In genomic region chr5:61348437-61348836, GRCh38 we compare ENCODE assay signal across 19 cellular contexts.
"Had no signal": no experiment of that assay in that cellular context is flagged by ENCODE, and none has a peak within 500 bp of the region (broad histone marks: within the 10 kb centered on the region; RNA-seq: fewer than 3 reads in every experiment).

No MANE protein-coding gene starts in this region.

- H3K27me3 Mint-ChIP-seq: stimulated activated memory B cell treated with anti-CD40 and anti-IgM and Interleukin-4, amounts not matched to agents 10 μg/mL and 1 μg/mL and 100 μg/mL, for 72 hours had no signal

- H3K36me3 ChIP-seq: esophagus muscularis mucosa, left lung, thyroid gland had no signal

- H3K4me3 Mint-ChIP-seq: natural killer cell; stimulated activated memory B cell treated with anti-CD40 and anti-IgM and Interleukin-4, amounts not matched to agents 10 μg/mL and 1 μg/mL and 100 μg/mL, for 72 hours had no signal

- H3K36me3 Mint-ChIP-seq: natural killer cell; stimulated activated memory B cell treated with anti-CD40 and anti-IgM and Interleukin-4, amounts not matched to agents 10 μg/mL and 1 μg/mL and 100 μg/mL, for 72 hours had no signal

- H3K9me3 Mint-ChIP-seq: natural killer cell; stimulated activated memory B cell treated with anti-CD40 and anti-IgM and Interleukin-4, amounts not matched to agents 10 μg/mL and 1 μg/mL and 100 μg/mL, for 72 hours had no signal

- H3K27ac Mint-ChIP-seq: activated naive CD4-positive, alpha-beta T cell treated with anti-CD3 and anti-CD28 coated beads, Interleukin-2, amount 50 U/mL, for 72 hours; natural killer cell; stimulated activated memory B cell treated with anti-CD40 and anti-IgM and Interleukin-4, amounts not matched to agents 10 μg/mL and 1 μg/mL and 100 μg/mL, for 72 hours had no signal

- H3K27me3 ChIP-seq: body of pancreas, esophagus muscularis mucosa, left lung, thyroid gland had no signal

- DNase-seq: activated CD4-positive, alpha-beta T cell treated with anti-CD3 and anti-CD28 coated beads for 1 hour; activated CD4-positive, alpha-beta T cell treated with anti-CD3 and anti-CD28 coated beads, Interleukin-2, amount 50 U/mL, for 48 hours; activated effector memory CD4-positive, alpha-beta T cell treated with anti-CD3 and anti-CD28 coated beads, Interleukin-2, amount 50 U/mL, for 16 hours; body of pancreas; caudate nucleus; effector CD4-positive, alpha-beta T cell; islet precursor cell; left lung; natural killer cell; nucleus accumbens; posterior cingulate gyrus; retina; stimulated activated CD4-positive, alpha-beta T cell treated with anti-CD3 and anti-CD28 coated beads, Interleukin-2, amount 100 ng/mL, for 48 hours; thyroid gland had no signal

- H3K4me3 ChIP-seq: body of pancreas, coronary artery, esophagus muscularis mucosa, left lung, thyroid gland had no signal

- ATAC-seq: activated naive CD4-positive, alpha-beta T cell treated with anti-CD3 and anti-CD28 coated beads, Interleukin-2, amount 50 U/mL, for 72 hours; body of pancreas; left lung; natural killer cell; stimulated activated memory B cell treated with anti-CD40 and anti-IgM and Interleukin-4, amounts not matched to agents 10 μg/mL and 1 μg/mL and 100 μg/mL, for 72 hours had no signal

- H3K9me3 ChIP-seq: body of pancreas, esophagus muscularis mucosa, left lung, thyroid gland had no signal

- H3K27ac ChIP-seq: body of pancreas, coronary artery, esophagus muscularis mucosa, left lung, thyroid gland, VCaP had no signal
